ENCODE assay signal across 27 cellular contexts in the genomic region with DNA sequence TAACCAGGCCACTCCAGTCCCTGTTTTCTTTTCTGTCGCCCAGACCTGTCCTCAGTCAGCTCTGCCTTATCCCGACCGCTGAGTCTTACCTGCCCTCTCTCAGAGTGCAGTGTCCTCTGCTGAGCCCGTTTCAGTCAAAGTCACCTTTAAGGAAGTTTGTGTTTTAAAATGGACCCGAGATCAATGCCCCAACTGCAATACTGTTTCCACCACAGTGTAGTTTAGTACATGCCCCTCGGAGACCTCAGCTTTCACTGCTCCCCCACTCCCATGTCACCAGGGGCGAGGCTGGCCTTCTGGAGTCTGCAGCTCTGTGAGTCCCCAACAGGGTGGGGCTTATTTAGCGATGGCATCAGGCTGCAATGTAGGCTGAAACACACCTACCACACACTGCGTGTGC.
"Had no signal": no experiment of that assay in that cellular context is flagged by ENCODE, and none has a peak within 500 bp of the region (broad histone marks: within the 10 kb centered on the region; RNA-seq: fewer than 3 reads in every experiment).

No MANE protein-coding gene starts in this region.

- H3K4me1 ChIP-seq: adrenal gland, body of pancreas had no signal

- H3K9me3 Mint-ChIP-seq: activated CD8-positive, alpha-beta T cell treated with anti-CD3 and anti-CD28 coated beads for 36 hours; activated naive CD4-positive, alpha-beta T cell treated with anti-CD3 and anti-CD28 coated beads for 36 hours; activated naive CD4-positive, alpha-beta T cell treated with anti-CD3 and anti-CD28 coated beads, Interleukin-2, amount 50 U/mL, for 24 hours; activated naive CD8-positive, alpha-beta T cell treated with anti-CD3 and anti-CD28 coated beads for 36 hours; activated naive CD8-positive, alpha-beta T cell treated with anti-CD3 and anti-CD28 coated beads, Interleukin-2, amount 50 U/mL, for 24 hours; activated T-cell treated with anti-CD3 and anti-CD28 coated beads, Interleukin-2, amount 50 U/mL, for 4 hours; activated T-helper 2 cell treated with anti-CD3 and anti-CD28 coated beads, Interferon-gamma antibody, Interleukin-2, Interleukin-4, amounts not matched to agents 10 μg/mL and 5 μg/mL and 100 μg/mL, durations not matched to agents 14 hours and 24 hours and 36 hours; T-helper 2 cell treated with Interferon-gamma antibody and Interleukin-4, amounts not matched to agents 5 μg/mL and 100 μg/mL, for 36 hours had no signal

- H3K36me3 ChIP-seq: adrenal gland, WERI-Rb-1 had no signal

- H3K4me3 ChIP-seq: adrenal gland, body of pancreas had no signal

- H3K4me3 Mint-ChIP-seq: activated B cell treated with CpG ODN at 0.5 μM for 24 hours; activated CD8-positive, alpha-beta T cell treated with anti-CD3 and anti-CD28 coated beads for 36 hours; activated naive CD4-positive, alpha-beta T cell treated with anti-CD3 and anti-CD28 coated beads for 36 hours; activated naive CD4-positive, alpha-beta T cell treated with anti-CD3 and anti-CD28 coated beads, Interleukin-2, amount 50 U/mL, for 24 hours; activated naive CD8-positive, alpha-beta T cell treated with anti-CD3 and anti-CD28 coated beads for 36 hours; activated naive CD8-positive, alpha-beta T cell treated with anti-CD3 and anti-CD28 coated beads, Interleukin-2, amount 50 U/mL, for 24 hours; activated T-cell treated with anti-CD3 and anti-CD28 coated beads, Interleukin-2, amount 50 U/mL, for 4 hours; T-helper 17 cell; T-helper 2 cell treated with Interferon-gamma antibody and Interleukin-4, amounts not matched to agents 5 μg/mL and 100 μg/mL, for 36 hours had no signal

- H3K36me3 Mint-ChIP-seq: activated naive CD4-positive, alpha-beta T cell treated with anti-CD3 and anti-CD28 coated beads, Interleukin-2, amount 50 U/mL, for 24 hours; activated naive CD8-positive, alpha-beta T cell treated with anti-CD3 and anti-CD28 coated beads for 36 hours had no signal

- H3K27me3 ChIP-seq: adrenal gland, body of pancreas had no signal

- H3K9me3 ChIP-seq: adrenal gland, body of pancreas had no signal

- H3K27ac Mint-ChIP-seq: activated B cell treated with CpG ODN at 0.5 μM for 24 hours; activated CD8-positive, alpha-beta T cell treated with anti-CD3 and anti-CD28 coated beads for 36 hours; activated naive CD4-positive, alpha-beta T cell treated with anti-CD3 and anti-CD28 coated beads for 36 hours; activated naive CD4-positive, alpha-beta T cell treated with anti-CD3 and anti-CD28 coated beads, Interleukin-2, amount 50 U/mL, for 24 hours; activated naive CD8-positive, alpha-beta T cell treated with anti-CD3 and anti-CD28 coated beads for 36 hours; activated naive CD8-positive, alpha-beta T cell treated with anti-CD3 and anti-CD28 coated beads, Interleukin-2, amount 50 U/mL, for 24 hours; activated T-helper 2 cell treated with anti-CD3 and anti-CD28 coated beads, Interferon-gamma antibody, Interleukin-2, Interleukin-4, amounts not matched to agents 10 μg/mL and 5 μg/mL and 100 μg/mL, durations not matched to agents 14 hours and 24 hours and 36 hours; T-helper 17 cell; T-helper 2 cell treated with Interferon-gamma antibody and Interleukin-4, amounts not matched to agents 5 μg/mL and 100 μg/mL, for 36 hours had no signal

- H3K4me1 Mint-ChIP-seq: activated B cell treated with CpG ODN at 0.5 μM for 24 hours; activated naive CD4-positive, alpha-beta T cell treated with anti-CD3 and anti-CD28 coated beads, Interleukin-2, amount 50 U/mL, for 24 hours; activated naive CD8-positive, alpha-beta T cell treated with anti-CD3 and anti-CD28 coated beads for 36 hours; activated naive CD8-positive, alpha-beta T cell treated with anti-CD3 and anti-CD28 coated beads, Interleukin-2, amount 50 U/mL, for 24 hours; T-helper 17 cell had no signal

- ATAC-seq: activated CD4-positive, CD25-positive, alpha-beta regulatory T cell treated with anti-CD3 and anti-CD28 coated beads, Interleukin-2, amount 50 U/mL, for 24 hours; activated CD8-positive, alpha-beta T cell treated with anti-CD3 and anti-CD28 coated beads for 36 hours; activated naive CD8-positive, alpha-beta T cell treated with anti-CD3 and anti-CD28 coated beads, Interleukin-2, amount 50 U/mL, for 24 hours; activated T-cell treated with anti-CD3 and anti-CD28 coated beads, Interleukin-2, amount 50 U/mL, for 4 hours; body of pancreas; esophagus mucosa; T-helper 17 cell had no signal

- H3K27ac ChIP-seq: adrenal gland, body of pancreas, WERI-Rb-1 had no signal

- H3K27me3 Mint-ChIP-seq: activated B cell treated with CpG ODN at 0.5 μM for 24 hours; activated naive CD8-positive, alpha-beta T cell treated with anti-CD3 and anti-CD28 coated beads for 36 hours; activated naive CD8-positive, alpha-beta T cell treated with anti-CD3 and anti-CD28 coated beads, Interleukin-2, amount 50 U/mL, for 24 hours had no signal

- DNase-seq: activated B cell treated with CpG ODN at 0.5 μM for 24 hours; activated CD4-positive, alpha-beta T cell treated with anti-CD3 and anti-CD28 coated beads for 48 hours; activated CD4-positive, alpha-beta T cell treated with anti-CD3 and anti-CD28 coated beads, Interleukin-2, amount 50 U/mL, for 1 hour; activated CD4-positive, alpha-beta T cell treated with anti-CD3 and anti-CD28 coated beads, Interleukin-2, amount 50 U/mL, for 48 hours; activated CD8-positive, alpha-beta memory T cell treated with anti-CD3 and anti-CD28 coated beads for 24 hours; activated CD8-positive, alpha-beta T cell treated with anti-CD3 and anti-CD28 coated beads for 36 hours; activated effector memory CD4-positive, alpha-beta T cell treated with anti-CD3 and anti-CD28 coated beads, Interleukin-2, amount 50 U/mL, for 16 hours; activated naive CD4-positive, alpha-beta T cell treated with anti-CD3 and anti-CD28 coated beads for 36 hours; activated naive CD8-positive, alpha-beta T cell treated with anti-CD3 and anti-CD28 coated beads for 36 hours; activated naive CD8-positive, alpha-beta T cell treated with anti-CD3 and anti-CD28 coated beads, Interleukin-2, amount 50 U/mL, for 24 hours; activated T-cell treated with anti-CD3 and anti-CD28 coated beads, Interleukin-2, amount 50 U/mL, for 4 hours; adrenal gland; amygdala; aorta; body of pancreas; caudate nucleus; effector CD8-positive, alpha-beta T cell; foreskin fibroblast; T-helper 1 cell; T-helper 17 cell; T1000; WERI-Rb-1 had no signal
